ENCODE assay signal across 32 cellular contexts in the genomic region with DNA sequence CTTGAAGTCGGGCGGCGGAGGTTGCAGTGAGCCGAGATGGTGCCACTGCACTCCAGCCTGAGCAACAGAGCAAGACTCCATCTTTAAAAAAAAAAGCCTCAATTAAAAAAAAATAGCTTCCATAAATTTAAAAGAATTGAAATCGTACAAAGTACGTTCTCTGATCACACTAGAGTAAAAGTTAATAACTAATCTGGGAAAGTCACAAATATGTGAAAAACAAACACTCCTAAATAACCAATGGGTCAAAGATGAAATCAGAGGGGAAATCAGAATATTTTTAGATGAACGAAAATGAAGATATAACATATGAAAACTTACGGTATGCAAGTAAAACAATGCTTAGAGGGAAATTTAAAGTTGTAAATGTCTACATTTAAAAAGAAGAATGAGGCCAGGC.
"Had no signal": no experiment of that assay in that cellular context is flagged by ENCODE, and none has a peak within 500 bp of the region (broad histone marks: within the 10 kb centered on the region; RNA-seq: fewer than 3 reads in every experiment).

No MANE protein-coding gene starts in this region.

- H3K4me1 ChIP-seq: ascending aorta had no signal

- H3K27ac ChIP-seq: ascending aorta, cardiac muscle cell, VCaP had no signal

- ATAC-seq: activated CD8-positive, alpha-beta T cell treated with anti-CD3 and anti-CD28 coated beads for 36 hours; activated naive CD8-positive, alpha-beta T cell treated with anti-CD3 and anti-CD28 coated beads, Interleukin-2, amount 50 U/mL, for 24 hours; activated T-cell treated with anti-CD3 and anti-CD28 coated beads, Interleukin-2, amount 50 U/mL, for 4 hours; activated T-cell treated with anti-CD3 and anti-CD28 coated beads, Interleukin-2, amount 50 U/mL, for 72 hours; activated T-helper 17 cell treated with anti-CD3 and anti-CD28 coated beads, Interleukin-2, amount 50 U/mL, for 72 hours; T-cell had no signal

- H3K27me3 ChIP-seq: ascending aorta, cardiac muscle cell had no signal

- DNase-seq: activated B cell treated with CpG ODN at 0.5 μM for 24 hours; activated CD4-positive, alpha-beta memory T cell treated with anti-CD3 and anti-CD28 coated beads for 36 hours; activated CD4-positive, alpha-beta T cell treated with anti-CD3 and anti-CD28 coated beads for 4 hours; activated CD4-positive, alpha-beta T cell treated with anti-CD3 and anti-CD28 coated beads, Interleukin-2, amount 10 ng/mL, durations not matched to agents 24 days and 14 days; activated CD4-positive, alpha-beta T cell treated with anti-CD3 and anti-CD28 coated beads, Interleukin-2, amount 50 U/mL, for 1 hour; activated CD4-positive, alpha-beta T cell treated with anti-CD3 and anti-CD28 coated beads, Interleukin-2, amount 50 U/mL, for 4 hours; activated CD4-positive, CD25-positive, alpha-beta regulatory T cell treated with anti-CD3 and anti-CD28 coated beads, Interleukin-2, amount 50 U/mL, for 72 hours; activated CD8-positive, alpha-beta memory T cell treated with anti-CD3 and anti-CD28 coated beads, Interleukin-2, amount 50 U/mL, for 4 hours; activated CD8-positive, alpha-beta T cell treated with anti-CD3 and anti-CD28 coated beads for 36 hours; activated effector memory CD4-positive, alpha-beta T cell treated with anti-CD3 and anti-CD28 coated beads, Interleukin-2, amount 50 U/mL, for 16 hours; activated gamma-delta T cell treated with Interleukin-2 at 50 U/mL for 16 hours; activated naive CD4-positive, alpha-beta T cell treated with anti-CD3 and anti-CD28 coated beads, Interleukin-2, amount 10 ng/mL, durations not matched to agents 7 days and 5 days; activated naive CD4-positive, alpha-beta T cell treated with Interleukin-2 at 50 U/mL for 16 hours; activated naive CD8-positive, alpha-beta T cell treated with anti-CD3 and anti-CD28 coated beads, Interleukin-2, amount 10 ng/mL, durations not matched to agents 7 days and 5 days; activated naive CD8-positive, alpha-beta T cell treated with anti-CD3 and anti-CD28 coated beads, Interleukin-2, amount 50 U/mL, for 24 hours; activated T-cell treated with anti-CD3 and anti-CD28 coated beads for 4 hours; activated T-cell treated with anti-CD3 and anti-CD28 coated beads, Interleukin-2, amount 50 U/mL, for 1 hour; activated T-cell treated with anti-CD3 and anti-CD28 coated beads, Interleukin-2, amount 50 U/mL, for 4 hours; activated T-cell treated with anti-CD3 and anti-CD28 coated beads, Interleukin-2, amount 50 U/mL, for 72 hours; amygdala; anterior cingulate cortex; caudate nucleus; cerebellar nuclear complex; T-cell; T-helper 2 cell; T-helper 9 cell had no signal

- H3K4me3 ChIP-seq: ascending aorta, cardiac muscle cell had no signal

- H3K9me3 ChIP-seq: ascending aorta had no signal

- FAIRE-seq: bronchial epithelial cell, TTC549 had no signal

- H3K36me3 ChIP-seq: ascending aorta, cardiac muscle cell had no signal
